1 cellular context compared by ENCODE assay signal in the genomic region with DNA sequence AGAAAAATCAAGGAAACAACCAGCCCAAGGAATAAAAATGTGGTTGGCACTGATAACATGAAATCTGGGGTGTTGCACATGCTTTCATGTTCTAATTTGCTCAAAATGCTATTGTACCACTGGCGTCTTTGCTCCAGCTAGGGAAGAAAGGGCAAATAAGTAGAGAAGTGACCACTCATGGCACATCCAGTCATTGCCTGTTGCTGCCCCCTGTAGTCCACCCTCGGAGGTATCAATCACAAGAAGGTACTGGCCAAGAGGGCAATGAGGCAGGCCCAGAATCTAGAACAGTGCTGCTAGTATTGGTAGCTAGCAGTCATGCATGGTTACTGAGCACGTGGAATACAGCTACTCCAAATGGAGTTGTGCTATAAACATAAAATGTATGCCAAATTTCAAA.
TF ChIP-seq lines count a peak whose summit lies in the region.

No MANE protein-coding gene starts in this region.

TF ChIP-seq in HCT116, 20 proteins besides CTCF, POLR2A, EP300 and RAD21 (continued from another document):
- TF ChIP-seq CBX3 (IDR thresholded peaks at IDR 0.05; ENCODE audit: low read depth) = no peak
- no peak for TF ChIP-seq EZH2 (IDR thresholded peaks at IDR 0.05)
- TF ChIP-seq SIN3A (IDR thresholded peaks at IDR 0.05; ENCODE audit: low read depth) = no peak
- no peak for TF ChIP-seq POLR2AphosphoS5 (IDR thresholded peaks at IDR 0.05; ENCODE audit: low read depth, low read length)
- no peak for TF ChIP-seq ATF3 (IDR thresholded peaks at IDR 0.05)
